ENCODE assay signal across 15 cellular contexts in genomic region chr7:4837814-4838625, GRCh38. TPM values are rescaled to one million over a fixed set of nuclear protein-coding genes. Genes with fewer than 3 reads are reported as not detected.
DNase-seq lines count a peak whose midpoint lies in the region; ATAC-seq and TF ChIP-seq lines count a peak whose summit lies in the region.
"Had no signal": no experiment of that assay in that cellular context is flagged by ENCODE, and none has a peak within 500 bp of the region (broad histone marks: within the 10 kb centered on the region; RNA-seq: fewer than 3 reads in every experiment).

No MANE protein-coding gene starts in this region.

- TF ChIP-seq CTCF in NB4 (IDR thresholded peaks at IDR 0.05; ENCODE audit: low read depth, low read length) (peak; percentile 14), GM10266 (IDR thresholded peaks at IDR 0.05; ENCODE audit: control insufficient read depth, insufficient read depth, low read depth, missing control alignments) (no peak)

- H4K20me1 ChIP-seq in BLaER1 treated with 17β-estradiol and CSF1 and Interleukin-3, amounts not matched to agents 10 nM and 100 nM: peaks cover 0 to 31% (median 21%) of the 10 kb centered on the region in 11 experiments; a peak in 14 of 22 replicates

- H3K36me3 Mint-ChIP-seq in T-helper 17 cell (ENCODE audit: low read depth): no peaks in the 10 kb centered on the region
- H3K36me3 Mint-ChIP-seq in activated naive CD8-positive, alpha-beta T cell treated with anti-CD3 and anti-CD28 coated beads, Interleukin-2, amount 50 U/mL, for 24 hours (ENCODE audit: low read depth): no peaks in the 10 kb centered on the region

- H3K4me1 ChIP-seq in BLaER1 treated with 17β-estradiol and CSF1 and Interleukin-3, amounts not matched to agents 10 nM and 100 nM: peaks cover 22 to 69% (median 58%) of the 10 kb centered on the region in 10 experiments

- no peak for ATAC-seq in T-helper 17 cell
- ATAC-seq in activated naive CD8-positive, alpha-beta T cell treated with anti-CD3 and anti-CD28 coated beads, Interleukin-2, amount 50 U/mL, for 24 hours: no peak

- no peaks in the 10 kb centered on the region for H3K9me3 Mint-ChIP-seq in activated naive CD8-positive, alpha-beta T cell treated with anti-CD3 and anti-CD28 coated beads, Interleukin-2, amount 50 U/mL, for 24 hours

- H3K27me3 ChIP-seq in BLaER1 treated with 17β-estradiol and CSF1 and Interleukin-3, amounts not matched to agents 10 nM and 100 nM: peaks cover 0 to 38% (median 0%) of the 10 kb centered on the region in 11 experiments; a peak in 6 of 22 replicates
- H3K27me3 ChIP-seq: upper lobe of left lung had no signal

- no peaks in the 10 kb centered on the region for H3K27me3 Mint-ChIP-seq in T-helper 17 cell
- no peaks in the 10 kb centered on the region for H3K27me3 Mint-ChIP-seq in activated naive CD8-positive, alpha-beta T cell treated with anti-CD3 and anti-CD28 coated beads, Interleukin-2, amount 50 U/mL, for 24 hours

- H3K4me1 Mint-ChIP-seq in T-helper 17 cell: peaks cover 3% of the 10 kb centered on the region
- H3K4me1 Mint-ChIP-seq in activated naive CD8-positive, alpha-beta T cell treated with anti-CD3 and anti-CD28 coated beads, Interleukin-2, amount 50 U/mL, for 24 hours: no peaks in the 10 kb centered on the region

- no peaks in the 10 kb centered on the region for H3K9me3 ChIP-seq in BLaER1 treated with 17β-estradiol and CSF1 and Interleukin-3, amounts not matched to agents 10 nM and 100 nM (replicated peaks in 1 of 11)
- no peaks in the 10 kb centered on the region for H3K9me3 ChIP-seq in T-helper 17 cell (ENCODE audit: control insufficient read depth, low read length, poor library complexity, severe bottlenecking)
- H3K9me3 ChIP-seq: upper lobe of left lung had no signal

- H3K4me2 ChIP-seq in BLaER1 treated with 17β-estradiol and CSF1 and Interleukin-3, amounts not matched to agents 10 nM and 100 nM: peak overlapping the region; percentile 16 to 94 (median 83)

- peaks cover 0 to 23% (median 6%) of the 10 kb centered on the region in 11 experiments; a peak in 9 of 22 replicates for H3K36me3 ChIP-seq in BLaER1 treated with 17β-estradiol and CSF1 and Interleukin-3, amounts not matched to agents 10 nM and 100 nM

- TF ChIP-seq POLR2A in NB4 (IDR thresholded peaks at IDR 0.05; ENCODE audit: extremely low read depth, insufficient read length): no peak

- DNase-seq in NB4 (ENCODE audit: low read depth): peak; percentile 66
- no peak for DNase-seq in T-helper 17 cell
- DNase-seq in left kidney (ENCODE audit: low read depth, low spot score): peak; percentile 72
- no peak for DNase-seq in DMS153 treated with DMSO at 0.1 percent for 48 hours (lab: John Stamatoyannopoulos, UW; ENCODE audit: unreplicated experiment)
- DNase-seq in UCSD-AML1 (lab: John Stamatoyannopoulos, UW; ENCODE audit: unreplicated experiment): no peak
- no peak for DNase-seq in activated naive CD8-positive, alpha-beta T cell treated with anti-CD3 and anti-CD28 coated beads, Interleukin-2, amount 50 U/mL, for 24 hours
- no peak for DNase-seq in GM10266 (ENCODE audit: extremely low spot score)
- DNase-seq: activated naive CD4-positive, alpha-beta T cell treated with anti-CD3 and anti-CD28 coated beads, Interleukin-2, amount 50 U/mL, for 16 hours; foreskin melanocyte; NCI-H187 had no signal

- H3K27ac ChIP-seq in BLaER1 treated with 17β-estradiol and CSF1 and Interleukin-3, amounts not matched to agents 10 nM and 100 nM: peak overlapping the region in 2 of 11 experiments; percentile 2 to 8; a peak in 3 of 22 replicates
- H3K27ac ChIP-seq: upper lobe of left lung, VCaP had no signal

- H3K27ac Mint-ChIP-seq in T-helper 17 cell: peak overlapping the region; percentile 34
- H3K27ac Mint-ChIP-seq in activated naive CD8-positive, alpha-beta T cell treated with anti-CD3 and anti-CD28 coated beads, Interleukin-2, amount 50 U/mL, for 24 hours: no peak overlapping the region

- 0 out of 20 replicates have a peak overlapping the region, but pooled peaks of 1 of the 10 experiments have one; percentile 15 for H3K4me3 ChIP-seq in BLaER1 treated with 17β-estradiol and CSF1 and Interleukin-3, amounts not matched to agents 10 nM and 100 nM
- H3K4me3 ChIP-seq in NB4 (ENCODE audit: low read depth, low read length): no peak overlapping the region
- H3K4me3 ChIP-seq: upper lobe of left lung had no signal

- no peak overlapping the region for H3K4me3 Mint-ChIP-seq in T-helper 17 cell
- H3K4me3 Mint-ChIP-seq in activated naive CD8-positive, alpha-beta T cell treated with anti-CD3 and anti-CD28 coated beads, Interleukin-2, amount 50 U/mL, for 24 hours: no peak overlapping the region

- peak overlapping the region in 4 of 11 experiments; percentile 17 to 28 (median 24); a peak in 5 of 22 replicates for H3K9ac ChIP-seq in BLaER1 treated with 17β-estradiol and CSF1 and Interleukin-3, amounts not matched to agents 10 nM and 100 nM

RNA-seq across cellular contexts. Expression of gene PAPOLB, which starts 23.8 kb away (rescaled TPM):
- total RNA-seq in T-helper 17 cell: not detected
- total RNA-seq: bronchial epithelial cell, mononuclear cell had no signal

RNA-seq across cellular contexts. Expression of gene RADIL, which starts 45.5 kb away (rescaled TPM):
- total RNA-seq in T-helper 17 cell: under 1 TPM in 1 of 2 donors, not detected in 1; 0.55 TPM
- total RNA-seq: mononuclear cell had no signal

Comparison
In these comparisons a context has a peak if more than half of its experiments do, and no peak if none do; other contexts are left out.
1. DNase-seq: peak in NB4 (single experiment) and left kidney (single experiment); none in T-helper 17 cell (0 of 3), DMS153 treated with DMSO at 0.1 percent for 48 hours (single experiment), UCSD-AML1 (single experiment), activated naive CD8-positive, alpha-beta T cell treated with anti-CD3 and anti-CD28 coated beads, Interleukin-2, amount 50 U/mL, for 24 hours (single experiment) and GM10266 (single experiment).